9 cellular contexts compared by ENCODE assay signal in the genomic region with DNA sequence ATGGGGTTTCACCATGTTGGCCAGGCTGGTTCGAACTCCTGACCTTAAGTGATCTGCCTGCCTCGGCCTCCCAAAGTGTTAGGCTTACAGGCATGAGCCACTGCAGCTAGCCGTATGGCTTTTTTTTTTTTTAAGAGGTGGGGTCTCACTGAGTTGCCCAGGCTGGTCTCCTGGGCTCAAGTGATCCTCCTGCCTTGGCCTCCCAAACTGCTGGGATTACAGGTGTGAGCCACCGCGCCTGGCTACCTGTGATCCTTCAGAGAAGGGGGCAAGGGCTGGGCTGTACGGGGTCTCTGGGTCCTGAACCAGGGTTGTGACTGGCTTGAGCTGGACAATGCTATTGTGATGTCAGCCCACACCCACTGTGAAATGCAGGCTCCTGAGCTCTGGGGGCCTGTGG. TPM values are rescaled to one million over a fixed set of nuclear protein-coding genes. Genes with fewer than 3 reads are reported as not detected.
DNase-seq lines count a peak whose midpoint lies in the region; ATAC-seq and TF ChIP-seq lines count a peak whose summit lies in the region.
"Had no signal": no experiment of that assay in that cellular context is flagged by ENCODE, and none has a peak within 500 bp of the region (broad histone marks: within the 10 kb centered on the region; RNA-seq: fewer than 3 reads in every experiment).

A gene with protein sequence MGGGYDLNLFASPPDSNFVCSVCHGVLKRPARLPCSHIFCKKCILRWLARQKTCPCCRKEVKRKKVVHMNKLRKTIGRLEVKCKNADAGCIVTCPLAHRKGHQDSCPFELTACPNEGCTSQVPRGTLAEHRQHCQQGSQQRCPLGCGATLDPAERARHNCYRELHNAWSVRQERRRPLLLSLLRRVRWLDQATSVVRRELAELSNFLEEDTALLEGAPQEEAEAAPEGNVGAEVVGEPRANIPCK (plus strand): TSS at position 397 of the 400 bp plus-strand sequence. CDS start 26 bp downstream, outside the sequence.

- no peaks in the 10 kb centered on the region for H3K27me3 Mint-ChIP-seq in activated T-cell treated with anti-CD3 and anti-CD28 coated beads, Interleukin-2, amount 50 U/mL, for 24 hours

- no peaks in the 10 kb centered on the region for H3K9me3 Mint-ChIP-seq in activated T-cell treated with anti-CD3 and anti-CD28 coated beads, Interleukin-2, amount 50 U/mL, for 24 hours

- peaks cover 34% of the 10 kb centered on the region for H3K4me1 Mint-ChIP-seq in activated T-cell treated with anti-CD3 and anti-CD28 coated beads, Interleukin-2, amount 50 U/mL, for 24 hours (ENCODE audit: low read depth)

- H3K4me3 ChIP-seq in adipocyte (ENCODE audit: low read length), result peak within 1 kb of the TSS; percentile 90
- peak within 1 kb of the TSS; percentile 81 to 97 (median 82) for H3K4me3 ChIP-seq in liver (ENCODE audit: low read depth in 1 of 3, low read length in 3 of 3)
- H3K4me3 ChIP-seq in thyroid gland (replicated peaks in 1 of 3), result peak within 1 kb of the TSS in 2 of 3 donors; percentile 80 to 84

- no peak for DNase-seq in activated T-cell treated with anti-CD3 and anti-CD28 coated beads, Interleukin-2, amount 50 U/mL, for 24 hours
- DNase-seq in activated T-cell treated with anti-CD3 and anti-CD28 coated beads, Interleukin-2, amount 50 U/mL, for 48 hours, result no peak
- DNase-seq in adipocyte (ENCODE audit: low read depth) (no peak), thyroid gland (no peak), NCI-H524 (lab: John Stamatoyannopoulos, UW) (no peak), DMS 273 (lab: John Stamatoyannopoulos, UW; ENCODE audit: unreplicated experiment) (no peak)

- no peak for TF ChIP-seq POLR2A in thyroid gland (IDR thresholded peaks at IDR 0.05)

- H3K27ac Mint-ChIP-seq in activated T-cell treated with anti-CD3 and anti-CD28 coated beads, Interleukin-2, amount 50 U/mL, for 24 hours, result peak within 1 kb of the TSS; percentile 94

- peaks cover 64% of the 10 kb centered on the region for H3K36me3 Mint-ChIP-seq in activated T-cell treated with anti-CD3 and anti-CD28 coated beads, Interleukin-2, amount 50 U/mL, for 24 hours (ENCODE audit: low read depth)

- H3K27ac ChIP-seq in liver (ENCODE audit: low read depth in 1 of 2, low read length in 2 of 2), result peak within 1 kb of the TSS; percentile 89 to 93
- peak within 1 kb of the TSS in 1 of 3 donors; percentile 93 for H3K27ac ChIP-seq in thyroid gland

- TF ChIP-seq CTCF in liver (IDR thresholded peaks at IDR 0.05; ENCODE audit: low read depth, low read length, missing input control) (no peak), thyroid gland (IDR thresholded peaks at IDR 0.05) (no peak)

- H3K36me3 ChIP-seq in adipocyte (ENCODE audit: control insufficient read depth, insufficient read depth, low read length, severe bottlenecking) (peaks cover 25% of the 10 kb centered on the region), liver (ENCODE audit: control insufficient read depth in 4 of 4, insufficient read depth in 3 of 4, low read depth in 1 of 4, low read length in 3 of 4) (peaks cover 0 to 23% (median 7%) of the 10 kb centered on the region in 4 donors), thyroid gland (peaks cover 4 to 15% of the 10 kb centered on the region in 2 donors)

- H3K27me3 ChIP-seq in adipocyte (replicated peaks; ENCODE audit: control insufficient read depth, insufficient read depth, low read length) (no peaks in the 10 kb centered on the region), liver (ENCODE audit: control insufficient read depth in 4 of 4, insufficient read depth in 4 of 4, low read length in 3 of 4) (no peaks in the 10 kb centered on the region), thyroid gland (no peaks in the 10 kb centered on the region)

- H3K4me1 ChIP-seq in adipocyte (ENCODE audit: control insufficient read depth, insufficient read depth, low read length), result peaks cover 31% of the 10 kb centered on the region
- H3K4me1 ChIP-seq in liver (ENCODE audit: control insufficient read depth in 4 of 4, insufficient read depth in 4 of 4, low read length in 3 of 4), result peaks cover 4 to 25% (median 22%) of the 10 kb centered on the region in 4 donors
- peaks cover 23 to 29% of the 10 kb centered on the region in 2 donors for H3K4me1 ChIP-seq in thyroid gland

- H3K9me3 ChIP-seq in adipocyte (ENCODE audit: control insufficient read depth, low read length), result no peaks in the 10 kb centered on the region
- no peaks in the 10 kb centered on the region for H3K9me3 ChIP-seq in liver (ENCODE audit: control insufficient read depth in 4 of 4, low read length in 3 of 4)
- no peaks in the 10 kb centered on the region for H3K9me3 ChIP-seq in thyroid gland

- TF ChIP-seq RAD21 in liver (IDR thresholded peaks at IDR 0.05), result no peak

- H3K9ac ChIP-seq in adipocyte (ENCODE audit: low read length) (peak within 1 kb of the TSS; percentile 99), liver (ENCODE audit: low read depth in 1 of 2, low read length in 2 of 2) (peak within 1 kb of the TSS in 1 of 2 donors; percentile 99)

- WGBS in liver, result 96% methylated on average over 6 of the region's 6 CpGs
- WGBS in thyroid gland, 2 donors, result 86 to 96% methylated on average over 6 of the region's 6 CpGs

- H3K4me3 Mint-ChIP-seq in activated T-cell treated with anti-CD3 and anti-CD28 coated beads, Interleukin-2, amount 50 U/mL, for 24 hours, result peak within 1 kb of the TSS; percentile 87

- ATAC-seq in HG03039 (IDR thresholded peaks at IDR 0.05; ENCODE audit: unreplicated experiment), result no peak

- intact Hi-C loops in thyroid gland (cut with DNase I), result no loop called here

TF ChIP-seq in liver, 16 proteins besides CTCF, POLR2A, EP300 and RAD21:
- TF ChIP-seq ZBTB33 (IDR thresholded peaks at IDR 0.05) (no peak), NR2F2 (IDR thresholded peaks at IDR 0.05) (no peak), HNF4A (conservative IDR thresholded peaks at IDR 0.05) (no peak), SP1 (IDR thresholded peaks at IDR 0.05) (no peak)
TF ChIP-seq in liver: peak in this region for 0.

RNA-seq across cellular contexts. Expression of the gene that starts here (rescaled TPM):
- not detected for total RNA-seq in liver
- not detected for polyA plus RNA-seq in liver
- total RNA-seq in thyroid gland, result not detected
- total RNA-seq: mesenteric fat pad had no signal
